9 cellular contexts compared by ENCODE assay signal in genomic region chr1:108214641-108215465, GRCh38. TPM values are rescaled to one million over a fixed set of nuclear protein-coding genes. Genes with fewer than 3 reads are reported as not detected.
DNase-seq lines count a peak whose midpoint lies in the region; ATAC-seq, FAIRE-seq and TF ChIP-seq lines count a peak whose summit lies in the region.
"Not testable (repeated sequence)": the region's sequence is repeated elsewhere in the genome, so short reads cannot be mapped to it uniquely, and the experiment has no call there.
"Had no signal": no experiment of that assay in that cellular context is flagged by ENCODE, and none has a peak within 500 bp of the region (broad histone marks: within the 10 kb centered on the region; RNA-seq: fewer than 3 reads in every experiment).

No MANE protein-coding gene starts in this region.

- WGBS in hepatocyte (ENCODE audit: low lambda C conversion rate, missing lambda C conversion rate), result 18% methylated on average over 5 of the region's 5 CpGs

- not testable (repeated sequence) for H3K9me2 ChIP-seq in hepatocyte (replicated peaks; ENCODE audit: insufficient read depth)

- peak; percentile 79 for ATAC-seq in HG03159 (IDR thresholded peaks at IDR 0.05; ENCODE audit: unreplicated experiment)

- DNase-seq in BE2C; GM18507 (ENCODE audit: extremely low spot score, insufficient read length, low read depth): not testable (repeated sequence)
- DNase-seq in NCI-H2029 treated with DMSO at 0.1 percent for 48 hours (lab: John Stamatoyannopoulos, UW), result peak; percentile 14
- DNase-seq in SIG-M5 treated with dmso at 0.1 percent for 504 hours (lab: John Stamatoyannopoulos, UW; ENCODE audit: unreplicated experiment), result peak; percentile 10
- DNase-seq in central memory CD4-positive, alpha-beta T cell, result peak; percentile 19
- peak; percentile 35 for DNase-seq in hepatocyte (ENCODE audit: low spot score)

- not testable (repeated sequence) for H2AFZ ChIP-seq in hepatocyte, parathyroid adenoma

- not testable (repeated sequence) for H3K9me3 ChIP-seq in BE2C; hepatocyte (ENCODE audit: low read depth); parathyroid adenoma (ENCODE audit: control insufficient read depth, low read length)

- peak; percentile 80 for FAIRE-seq in GM18507 (lab: Jason Lieb, UNC)

- H3K36me3 ChIP-seq in BE2C; hepatocyte (replicated peaks; ENCODE audit: insufficient read depth, low read depth); parathyroid adenoma (ENCODE audit: control insufficient read depth, insufficient read depth, low read length): not testable (repeated sequence)

- not testable (repeated sequence) for H3K4me2 ChIP-seq in hepatocyte; parathyroid adenoma (ENCODE audit: low read length)

- H3K27ac ChIP-seq in hepatocyte, parathyroid adenoma: not testable (repeated sequence)

- TF ChIP-seq CTCF in BE2C (IDR thresholded peaks at IDR 0.05; ENCODE audit: low read depth, low read length) (peak; percentile 53), hepatocyte (IDR thresholded peaks at IDR 0.05; ENCODE audit: poor library complexity) (peak; percentile 76), parathyroid adenoma (IDR thresholded peaks at IDR 0.05) (peak; percentile 26)

- not testable (repeated sequence) for H4K20me1 ChIP-seq in hepatocyte (ENCODE audit: insufficient read depth, poor library complexity, severe bottlenecking)

- not testable (repeated sequence) for H3K27me3 ChIP-seq in BE2C; hepatocyte; parathyroid adenoma (ENCODE audit: control insufficient read depth, insufficient read depth, low read length)

- H3K4me1 ChIP-seq in BE2C; hepatocyte (ENCODE audit: insufficient read depth); parathyroid adenoma: not testable (repeated sequence)

- not testable (repeated sequence) for H3K79me2 ChIP-seq in hepatocyte, parathyroid adenoma

- not testable (repeated sequence) for H3K9ac ChIP-seq in parathyroid adenoma

- not testable (repeated sequence) for H3K4me3 ChIP-seq in BE2C (ENCODE audit: low read depth, low read length); hepatocyte; parathyroid adenoma (ENCODE audit: low read depth, low read length)

RNA-seq across cellular contexts. Expression of gene SLC25A24, which starts 14.7 kb away (rescaled TPM):
- polyA plus RNA-seq in BE2C (2012; ENCODE audit: insufficient read depth, insufficient read length, low read depth), result 0.43 TPM
- total RNA-seq in hepatocyte, result 54.5 and 69.2 TPM in 2 replicates
- polyA plus RNA-seq in hepatocyte, result 27.4 and 32.5 TPM in 2 replicates

RNA-seq across cellular contexts. Expression of gene NBPF4, which starts 29.0 kb away (rescaled TPM):
- not detected for polyA plus RNA-seq in BE2C (2012; ENCODE audit: insufficient read depth, insufficient read length, low read depth)
- not detected in 2 replicates for total RNA-seq in hepatocyte
- polyA plus RNA-seq in hepatocyte, result not detected in 2 replicates
- total RNA-seq: Calu3 had no signal

Comparison
In these comparisons a context has a peak if more than half of its experiments do, and no peak if none do; other contexts are left out.
1. CTCF ChIP-seq: peak in every context shown above with its lines; median percentile 76 in hepatocyte; 53 in BE2C; 26 in parathyroid adenoma.